ENCODE assay signal across 9 cellular contexts in the genomic region with DNA sequence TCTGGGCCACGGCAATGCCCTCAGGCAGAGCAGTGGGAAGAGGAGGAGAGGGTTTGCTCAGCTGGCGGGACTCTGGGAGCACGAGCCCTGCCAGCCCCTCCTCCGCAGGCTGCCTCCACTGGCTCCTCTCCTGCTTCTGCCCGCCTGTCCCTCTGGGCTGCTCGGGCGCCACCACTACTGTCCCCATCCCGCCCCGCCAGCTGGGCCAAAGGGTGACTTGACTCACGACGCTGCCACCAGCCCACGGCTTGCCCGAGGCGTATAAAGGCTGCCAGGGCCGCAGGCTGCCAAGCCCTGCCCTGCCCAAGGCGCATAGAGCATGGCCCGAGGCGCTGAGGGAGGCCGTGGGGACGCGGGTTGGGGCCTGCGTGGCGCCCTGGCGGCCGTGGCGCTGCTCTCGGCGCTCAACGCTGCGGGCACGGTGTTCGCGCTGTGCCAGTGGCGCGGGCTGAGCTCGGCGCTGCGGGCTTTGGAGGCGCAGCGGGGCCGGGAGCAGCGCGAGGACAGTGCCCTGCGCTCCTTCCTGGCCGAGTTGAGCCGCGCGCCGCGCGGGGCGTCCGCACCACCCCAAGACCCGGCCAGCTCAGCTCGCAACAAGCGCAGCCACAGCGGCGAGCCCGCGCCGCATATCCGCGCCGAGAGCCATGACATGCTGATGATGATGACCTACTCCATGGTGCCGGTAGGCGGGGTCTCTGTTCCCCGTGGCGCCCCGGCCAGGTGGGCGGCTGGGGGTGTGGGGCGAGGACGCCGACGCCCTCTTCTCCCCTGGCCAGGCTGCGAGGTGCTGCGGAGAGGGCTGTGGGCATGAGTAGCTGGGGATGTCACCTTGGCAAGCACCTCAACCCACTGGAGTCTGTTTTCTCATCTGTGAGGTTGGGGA. TPM values are rescaled to one million over a fixed set of nuclear protein-coding genes. Genes with fewer than 3 reads are reported as not detected.
A peak's percentile ranks its signal among the peaks of the same experiment; 100 is the strongest.
DNase-seq lines count a peak whose midpoint lies in the region; ATAC-seq and TF ChIP-seq lines count a peak whose summit lies in the region.
"Had no signal": no experiment of that assay in that cellular context is flagged by ENCODE, and none has a peak within 500 bp of the region (broad histone marks: within the 10 kb centered on the region; RNA-seq: fewer than 3 reads in every experiment).

Gene GLDN (plus strand): TSS at position 290 of the 883 bp plus-strand sequence. CDS start 30 bp downstream, at position 320.

- H3K36me3 Mint-ChIP-seq in naive thymus-derived CD4-positive, alpha-beta T cell: no peaks in the 10 kb centered on the region
- no peaks in the 10 kb centered on the region for H3K36me3 Mint-ChIP-seq in activated CD4-positive, alpha-beta T cell treated with anti-CD3 and anti-CD28 coated beads for 36 hours (ENCODE audit: low read depth)

- DNase-seq in BE2C (peak; percentile 56), NCI-H524 treated with DMSO at 0.1 percent for 48 hours (lab: John Stamatoyannopoulos, UW) (peak; percentile 13), foreskin fibroblast (peak in 1 of 2 donors; percentile 59), DMS153 (lab: John Stamatoyannopoulos, UW) (no peak)
- no peak for DNase-seq in naive thymus-derived CD4-positive, alpha-beta T cell
- no peak for DNase-seq in activated CD4-positive, alpha-beta T cell treated with anti-CD3 and anti-CD28 coated beads for 36 hours
- no peak for DNase-seq in stimulated activated CD4-positive, alpha-beta T cell treated with anti-CD3 and anti-CD28 coated beads, Interleukin-15, amount 100 ng/mL, for 24 hours
- DNase-seq: activated T-cell treated with anti-CD3 and anti-CD28 coated beads, Interleukin-2, amount 50 U/mL, for 72 hours had no signal

- no peak within 1 kb of the TSS for H3K27ac ChIP-seq in naive thymus-derived CD4-positive, alpha-beta T cell (ENCODE audit: low read depth, low read length)

- POLR2A ChIA-PET in naive thymus-derived CD4-positive, alpha-beta T cell (lab: Charles Lee): no interaction called here
- POLR2A ChIA-PET in activated CD4-positive, alpha-beta T cell treated with anti-CD3 and anti-CD28 coated beads for 36 hours (lab: Charles Lee): no interaction called here

- H3K4me1 Mint-ChIP-seq in naive thymus-derived CD4-positive, alpha-beta T cell: no peaks in the 10 kb centered on the region
- H3K4me1 Mint-ChIP-seq in activated CD4-positive, alpha-beta T cell treated with anti-CD3 and anti-CD28 coated beads for 36 hours: no peaks in the 10 kb centered on the region

- peaks cover 28 to 49% (median 43%) of the 10 kb centered on the region in 5 donors for H3K27me3 Mint-ChIP-seq in naive thymus-derived CD4-positive, alpha-beta T cell
- peaks cover 10% of the 10 kb centered on the region for H3K27me3 Mint-ChIP-seq in activated CD4-positive, alpha-beta T cell treated with anti-CD3 and anti-CD28 coated beads for 36 hours

- ATAC-seq in naive thymus-derived CD4-positive, alpha-beta T cell: peak; percentile 14
- no peak for ATAC-seq in activated CD4-positive, alpha-beta T cell treated with anti-CD3 and anti-CD28 coated beads for 36 hours
- ATAC-seq in HG03095 (IDR thresholded peaks at IDR 0.05; ENCODE audit: unreplicated experiment): no peak

- H3K4me1 ChIP-seq in BE2C: peaks cover 7% of the 10 kb centered on the region
- no peaks in the 10 kb centered on the region for H3K4me1 ChIP-seq in naive thymus-derived CD4-positive, alpha-beta T cell (ENCODE audit: control insufficient read depth in 2 of 2, insufficient read depth in 2 of 2, low read length in 2 of 2)

- no peak within 1 kb of the TSS for H3K27ac Mint-ChIP-seq in naive thymus-derived CD4-positive, alpha-beta T cell
- no peak within 1 kb of the TSS for H3K27ac Mint-ChIP-seq in activated CD4-positive, alpha-beta T cell treated with anti-CD3 and anti-CD28 coated beads for 36 hours
- H3K27ac Mint-ChIP-seq: activated T-cell treated with anti-CD3 and anti-CD28 coated beads, Interleukin-2, amount 50 U/mL, for 72 hours had no signal

- H3K4me3 Mint-ChIP-seq in naive thymus-derived CD4-positive, alpha-beta T cell: no peak within 1 kb of the TSS
- no peak within 1 kb of the TSS for H3K4me3 Mint-ChIP-seq in activated CD4-positive, alpha-beta T cell treated with anti-CD3 and anti-CD28 coated beads for 36 hours

- H3K9me3 Mint-ChIP-seq in naive thymus-derived CD4-positive, alpha-beta T cell: peaks cover 0 to 3% (median 0%) of the 10 kb centered on the region in 11 donors
- H3K9me3 Mint-ChIP-seq in activated CD4-positive, alpha-beta T cell treated with anti-CD3 and anti-CD28 coated beads for 36 hours (ENCODE audit: low read depth): no peaks in the 10 kb centered on the region

- peak within 1 kb of the TSS; percentile 45 for H3K4me3 ChIP-seq in BE2C (ENCODE audit: low read depth, low read length)
- peak within 1 kb of the TSS; percentile 33 to 47 for H3K4me3 ChIP-seq in foreskin fibroblast (ENCODE audit: low read depth in 1 of 2, low read length in 2 of 2)
- no peak within 1 kb of the TSS for H3K4me3 ChIP-seq in naive thymus-derived CD4-positive, alpha-beta T cell (ENCODE audit: low read length)

- no peaks in the 10 kb centered on the region for H3K36me3 ChIP-seq in BE2C
- no peaks in the 10 kb centered on the region for H3K36me3 ChIP-seq in naive thymus-derived CD4-positive, alpha-beta T cell (ENCODE audit: control insufficient read depth in 2 of 3, insufficient read depth in 3 of 3, low read length in 3 of 3)

- H3K27me3 ChIP-seq in BE2C: peaks cover 3% of the 10 kb centered on the region; the same call in 1 of the 2 replicates
- H3K27me3 ChIP-seq in naive thymus-derived CD4-positive, alpha-beta T cell (ENCODE audit: control insufficient read depth in 2 of 2, insufficient read depth in 2 of 2, low read length in 2 of 2): peaks cover 0 to 4% of the 10 kb centered on the region in 2 donors

- intact Hi-C loops in naive thymus-derived CD4-positive, alpha-beta T cell (cut with micrococcal nuclease): no loop called here
- intact Hi-C loops in activated CD4-positive, alpha-beta T cell treated with anti-CD3 and anti-CD28 coated beads for 36 hours (cut with DNase I, micrococcal nuclease): no loop called here

- H3K9me3 ChIP-seq in BE2C: no peaks in the 10 kb centered on the region
- no peaks in the 10 kb centered on the region for H3K9me3 ChIP-seq in naive thymus-derived CD4-positive, alpha-beta T cell (ENCODE audit: control insufficient read depth in 2 of 3, low read length in 3 of 3)

- CTCF ChIA-PET in naive thymus-derived CD4-positive, alpha-beta T cell (lab: Charles Lee): no interaction called here
- CTCF ChIA-PET in activated CD4-positive, alpha-beta T cell treated with anti-CD3 and anti-CD28 coated beads for 36 hours (lab: Charles Lee): interaction anchor here (0.6 to 1.2 kb wide), 2 partner anchors 11 to 184 kb away, joined by 3 read pairs; no protein-coding TSS in a partner anchor

- TF ChIP-seq CTCF in BE2C (IDR thresholded peaks at IDR 0.05; ENCODE audit: low read depth, low read length) (no peak), foreskin fibroblast (IDR thresholded peaks at IDR 0.05; ENCODE audit: low read depth, low read length) (no peak)

RNA-seq across cellular contexts. Expression of gene GLDN, which starts in this region (rescaled TPM):
- polyA plus RNA-seq in BE2C (2012; ENCODE audit: insufficient read depth, insufficient read length, low read depth): not detected
- total RNA-seq in naive thymus-derived CD4-positive, alpha-beta T cell: not detected
- polyA plus RNA-seq in naive thymus-derived CD4-positive, alpha-beta T cell: not detected
- total RNA-seq in activated CD4-positive, alpha-beta T cell treated with anti-CD3 and anti-CD28 coated beads for 36 hours: not detected
- total RNA-seq: activated T-cell treated with anti-CD3 and anti-CD28 coated beads, Interleukin-2, amount 50 U/mL, for 72 hours had no signal

Comparison
In these comparisons a context has a peak if more than half of its experiments do, and no peak if none do; other contexts are left out.
1. Peak in ATAC-seq in naive thymus-derived CD4-positive, alpha-beta T cell; RNA of the gene not detected or under 1 TPM.
2. DNase-seq: peak in BE2C (single experiment) and NCI-H524 treated with DMSO at 0.1 percent for 48 hours (single experiment); none in naive thymus-derived CD4-positive, alpha-beta T cell (0 of 9), activated CD4-positive, alpha-beta T cell treated with anti-CD3 and anti-CD28 coated beads for 36 hours (single experiment), DMS153 (single experiment) and stimulated activated CD4-positive, alpha-beta T cell treated with anti-CD3 and anti-CD28 coated beads, Interleukin-15, amount 100 ng/mL, for 24 hours (single experiment).